8 cellular contexts compared by ENCODE assay signal in genomic region chr3:171459130-171459941, GRCh38.
DNase-seq lines count a peak whose midpoint lies in the region; ATAC-seq lines count a peak whose summit lies in the region.

No MANE protein-coding gene starts in this region.

- no peaks in the 10 kb centered on the region for H3K36me3 Mint-ChIP-seq in memory B cell

- peak; percentile 19 for ATAC-seq in memory B cell (ENCODE audit: low read depth)
- ATAC-seq in HG03342 (IDR thresholded peaks at IDR 0.05; ENCODE audit: unreplicated experiment) = no peak
- ATAC-seq in GM18858 (IDR thresholded peaks at IDR 0.05; ENCODE audit: unreplicated experiment) = no peak

- peak overlapping the region; percentile 43 for H3K27ac Mint-ChIP-seq in memory B cell

- H3K9me3 Mint-ChIP-seq in memory B cell = peaks cover 1% of the 10 kb centered on the region

- H3K27me3 Mint-ChIP-seq in memory B cell = no peaks in the 10 kb centered on the region

- H3K4me1 Mint-ChIP-seq in memory B cell = peaks cover 24% of the 10 kb centered on the region

- DNase-seq in GM03348 (ENCODE audit: low spot score) = peak; percentile 35
- peak; percentile 58 for DNase-seq in NCI-H2029 treated with DMSO at 0.1 percent for 48 hours (lab: John Stamatoyannopoulos, UW)
- DNase-seq in activated CD4-positive, alpha-beta T cell treated with anti-CD3 and anti-CD28 coated beads, Interleukin-2, amount 50 U/mL, for 4 hours = peak; percentile 42 to 45
- peak; percentile 61 for DNase-seq in ecto neural progenitor cell (ENCODE audit: low spot score)
- peak; percentile 5 to 28 for DNase-seq in memory B cell (ENCODE audit: low spot score in 2 of 2)
- peak; percentile 16 to 21 for DNase-seq in stimulated activated CD8-positive, alpha-beta memory T cell treated with anti-CD3 and anti-CD28 coated beads, Interleukin-15, amount 100 ng/mL, for 4 hours (ENCODE audit: low read depth in 2 of 2)

- H3K4me3 Mint-ChIP-seq in memory B cell = peak overlapping the region; percentile 95
